1 cellular context compared by ENCODE assay signal in genomic region chr15:62856466-62857246, GRCh38.
TF ChIP-seq lines count a peak whose summit lies in the region.

No MANE protein-coding gene starts in this region.

TF ChIP-seq in H1, 55 proteins besides CTCF, POLR2A, EP300 and RAD21:
- TF ChIP-seq TAF1 (IDR thresholded peaks at IDR 0.05; ENCODE audit: low read depth, low read length) (no peak), EZH2 (IDR thresholded peaks at IDR 0.05; ENCODE audit: low read depth, low read length, severe bottlenecking) (no peak), TEAD4 (IDR thresholded peaks at IDR 0.05; ENCODE audit: low read depth, low read length) (no peak), CTBP2 (IDR thresholded peaks at IDR 0.05; ENCODE audit: borderline replicate concordance, insufficient read depth, insufficient read length, low read length) (no peak), ATF3 (IDR thresholded peaks at IDR 0.05; ENCODE audit: insufficient read depth, low read depth, low read length) (no peak), SUZ12 (IDR thresholded peaks at IDR 0.05; ENCODE audit: low read length) (no peak), BRCA1 (IDR thresholded peaks at IDR 0.05; ENCODE audit: low read depth, low read length) (no peak), BCL11A (IDR thresholded peaks at IDR 0.05; ENCODE audit: low read depth in 2 of 2, low read length in 2 of 2) (no peak), HDAC2 (IDR thresholded peaks at IDR 0.05; ENCODE audit: borderline replicate concordance in 1 of 2, low read depth in 2 of 2, low read length in 2 of 2) (no peak), TCF12 (IDR thresholded peaks at IDR 0.05; ENCODE audit: low read depth, low read length) (no peak), MAX (IDR thresholded peaks at IDR 0.05) (no peak), MAFK (IDR thresholded peaks at IDR 0.05; ENCODE audit: low read depth, low read length) (no peak), SP2 (IDR thresholded peaks at IDR 0.05; ENCODE audit: low read length) (no peak), TAF7 (optimal IDR thresholded peaks at IDR 0.05; ENCODE audit: borderline replicate concordance, low read depth, low read length) (no peak), RXRA (IDR thresholded peaks at IDR 0.05; ENCODE audit: insufficient read depth, low read depth, low read length) (no peak)
